ENCODE assay signal across 20 cellular contexts in genomic region chr16:70808371-70808770, GRCh38. TPM values are rescaled to one million over a fixed set of nuclear protein-coding genes. Genes with fewer than 3 reads are reported as not detected.
A peak's percentile ranks its signal among the peaks of the same experiment; 100 is the strongest.
DNase-seq lines count a peak whose midpoint lies in the region; ATAC-seq and TF ChIP-seq lines count a peak whose summit lies in the region.
"Had no signal": no experiment of that assay in that cellular context is flagged by ENCODE, and none has a peak within 500 bp of the region (broad histone marks: within the 10 kb centered on the region; RNA-seq: fewer than 3 reads in every experiment).

No MANE protein-coding gene starts in this region.

- dilution Hi-C loops in mammary epithelial cell (cut with HindIII; ENCODE audit: low sequenced_read_pairs): no loop called here

- peak; percentile 36 for TF ChIP-seq CTCF in GM12864 (IDR thresholded peaks at IDR 0.05; ENCODE audit: low read depth, low read length, missing control alignments)
- TF ChIP-seq CTCF in mammary epithelial cell (conservative IDR thresholded peaks at IDR 0.05 in 1 of 2, IDR thresholded peaks at IDR 0.05 in 1 of 2; ENCODE audit: extremely low read depth in 1 of 2, insufficient read depth in 1 of 2, low read depth in 1 of 2, low read length in 2 of 2): peak; percentile 28 to 29
- peak; percentile 36 for TF ChIP-seq CTCF in retinal pigment epithelial cell (conservative IDR thresholded peaks at IDR 0.05; ENCODE audit: low read depth, low read length)
- TF ChIP-seq CTCF in endothelial cell (IDR thresholded peaks at IDR 0.05; ENCODE audit: unreplicated experiment): no peak

- CTCF ChIA-PET in mammary epithelial cell (lab: Charles Lee; ENCODE audit: low non-redundant PET): no interaction called here

- no TSS peak for BruUV-seq in mammary epithelial cell (replicated peaks; lab: Mats Ljungman, UMichigan)

- H3K36me3 ChIP-seq in mammary epithelial cell (ENCODE audit: insufficient read depth, low read length): no peaks in the 10 kb centered on the region
- H3K36me3 ChIP-seq: left lung, thoracic aorta had no signal

- no peaks in the 10 kb centered on the region for H3K79me2 ChIP-seq in mammary epithelial cell (ENCODE audit: insufficient read depth, low read length)

- H3K9me3 ChIP-seq in mammary epithelial cell (replicated peaks; ENCODE audit: insufficient read depth, low read length): no peaks in the 10 kb centered on the region
- H3K9me3 ChIP-seq: left lung, thoracic aorta had no signal

- H3K4me1 Mint-ChIP-seq in endothelial cell (ENCODE audit: unreplicated experiment): no peaks in the 10 kb centered on the region
- H3K4me1 Mint-ChIP-seq: IgD-negative memory B cell had no signal

- no peak overlapping the region for H3K27ac Mint-ChIP-seq in endothelial cell (ENCODE audit: unreplicated experiment)
- H3K27ac Mint-ChIP-seq: activated naive CD8-positive, alpha-beta T cell treated with anti-CD3 and anti-CD28 coated beads, Interleukin-2, amount 50 U/mL, for 24 hours; activated T-cell treated with anti-CD3 and anti-CD28 coated beads, Interleukin-2, amount 50 U/mL, for 24 hours; CD8-positive, alpha-beta T cell; IgD-negative memory B cell had no signal

- H3K4me3 Mint-ChIP-seq in endothelial cell (ENCODE audit: unreplicated experiment): no peak overlapping the region
- H3K4me3 Mint-ChIP-seq: activated naive CD8-positive, alpha-beta T cell treated with anti-CD3 and anti-CD28 coated beads, Interleukin-2, amount 50 U/mL, for 24 hours; activated T-cell treated with anti-CD3 and anti-CD28 coated beads, Interleukin-2, amount 50 U/mL, for 24 hours; CD8-positive, alpha-beta T cell; IgD-negative memory B cell had no signal

- no peaks in the 10 kb centered on the region for H3K27me3 ChIP-seq in mammary epithelial cell (ENCODE audit: insufficient read depth, low read length)

- H3K36me3 Mint-ChIP-seq in endothelial cell (ENCODE audit: low read depth, unreplicated experiment): no peaks in the 10 kb centered on the region
- H3K36me3 Mint-ChIP-seq: CD8-positive, alpha-beta T cell had no signal

- no peak overlapping the region for H3K4me3 ChIP-seq in GM12864 (ENCODE audit: low read depth, low read length)
- H3K4me3 ChIP-seq in mammary epithelial cell (replicated peaks in 1 of 3; ENCODE audit: insufficient read depth in 1 of 3, low read depth in 2 of 3, low read length in 3 of 3): no peak overlapping the region
- no peak overlapping the region for H3K4me3 ChIP-seq in retinal pigment epithelial cell (ENCODE audit: low read length)
- H3K4me3 ChIP-seq: GM23248, left lung, thoracic aorta had no signal

- intact Hi-C loops in mammary epithelial cell (cut with micrococcal nuclease): loop anchor here (10.0 kb wide), 1 partner anchor 546 kb away; the partner anchor contains the start of gene CALB2

- H2AFZ ChIP-seq in mammary epithelial cell (ENCODE audit: low read depth, low read length): no peak overlapping the region
- H2AFZ ChIP-seq: GM23248 had no signal

- ATAC-seq in HG03378 (IDR thresholded peaks at IDR 0.05; ENCODE audit: unreplicated experiment): no peak
- ATAC-seq: activated naive CD8-positive, alpha-beta T cell treated with anti-CD3 and anti-CD28 coated beads, Interleukin-2, amount 50 U/mL, for 24 hours; CD8-positive, alpha-beta T cell; left lung had no signal

- H3K27ac ChIP-seq in mammary epithelial cell (ENCODE audit: insufficient read depth, low read depth, low read length): no peak overlapping the region
- H3K27ac ChIP-seq: GM23248, left lung, thoracic aorta had no signal

- H3K9ac ChIP-seq in mammary epithelial cell (ENCODE audit: insufficient read depth, low read length): no peak overlapping the region
- H3K9ac ChIP-seq: GM23248 had no signal

- H3K4me2 ChIP-seq in mammary epithelial cell (ENCODE audit: insufficient read depth, low read depth, low read length): no peak overlapping the region

- DNase-seq in GM12864 (ENCODE audit: low read depth) (no peak), LHCN-M2 (ENCODE audit: low read depth) (peak; percentile 6), mammary epithelial cell (no peak), retinal pigment epithelial cell (ENCODE audit: low read depth) (no peak), HPDE6-E6E7 (ENCODE audit: extremely low spot score) (no peak), endothelial cell (ENCODE audit: low spot score) (no peak)
- DNase-seq: activated CD4-positive, alpha-beta T cell treated with anti-CD3 and anti-CD28 coated beads for 4 hours; activated naive CD8-positive, alpha-beta T cell treated with anti-CD3 and anti-CD28 coated beads, Interleukin-2, amount 50 U/mL, for 24 hours; activated T-cell treated with anti-CD3 and anti-CD28 coated beads, Interleukin-2, amount 50 U/mL, for 24 hours; erythroblast; GF-D8; GM23248; hippocampal formation; left lung; NCI-H1694; NCI-H510A had no signal

- no peaks in the 10 kb centered on the region for H4K20me1 ChIP-seq in mammary epithelial cell (ENCODE audit: insufficient read depth, low read length)

- peaks cover 32% of the 10 kb centered on the region for H3K4me1 ChIP-seq in mammary epithelial cell (ENCODE audit: insufficient read depth, low read length)
- H3K4me1 ChIP-seq: left lung had no signal

- in situ Hi-C loops in mammary epithelial cell (cut with MboI; ENCODE audit: low sequenced_read_pairs in 2 of 2): no loop called here

- H3K27me3 Mint-ChIP-seq in endothelial cell (ENCODE audit: unreplicated experiment): no peaks in the 10 kb centered on the region

- no peaks in the 10 kb centered on the region for H3K9me3 Mint-ChIP-seq in endothelial cell (ENCODE audit: unreplicated experiment)
- H3K9me3 Mint-ChIP-seq: activated naive CD8-positive, alpha-beta T cell treated with anti-CD3 and anti-CD28 coated beads, Interleukin-2, amount 50 U/mL, for 24 hours; activated T-cell treated with anti-CD3 and anti-CD28 coated beads, Interleukin-2, amount 50 U/mL, for 24 hours; CD8-positive, alpha-beta T cell had no signal

RNA-seq across cellular contexts. Expression of gene VAC14, which starts 7.4 kb away (rescaled TPM):
- total RNA-seq in LHCN-M2 (2014; rRNA removed) (59.0 and 62.2 TPM in 2 replicates), mammary epithelial cell (10 to 100 TPM; 29.5 to 39.5 TPM), endothelial cell (ENCODE audit: unreplicated experiment) (35.6 TPM)
- 55.2 TPM for polyA plus RNA-seq in LHCN-M2 (2012)
- polyA plus RNA-seq in mammary epithelial cell: 42.2 TPM
- polyA minus RNA-seq in mammary epithelial cell: 84.3 TPM
